13 cellular contexts compared by ENCODE assay signal in genomic region chr13:95251641-95252040, GRCh38. TPM values are rescaled to one million over a fixed set of nuclear protein-coding genes. Genes with fewer than 3 reads are reported as not detected.
DNase-seq lines count a peak whose midpoint lies in the region; ATAC-seq lines count a peak whose summit lies in the region.
"Had no signal": no experiment of that assay in that cellular context is flagged by ENCODE, and none has a peak within 500 bp of the region (broad histone marks: within the 10 kb centered on the region; RNA-seq: fewer than 3 reads in every experiment).

No MANE protein-coding gene starts in this region.

- no peak overlapping the region for H3K4ac ChIP-seq in mesenchymal stem cell (ENCODE audit: low read depth in 1 of 2, low read length in 2 of 2)

- H2BK5ac ChIP-seq in mesenchymal stem cell (ENCODE audit: low read depth, low read length, poor library complexity, severe bottlenecking), result no peak overlapping the region

- peak overlapping the region; percentile 50 for H4K8ac ChIP-seq in mesenchymal stem cell (ENCODE audit: low read length)

- H3K36me3 ChIP-seq in mesenchymal stem cell (ENCODE audit: control insufficient read depth in 1 of 2, insufficient read depth in 2 of 2, low read depth in 1 of 2, low read length in 2 of 2), result peaks cover 5 to 9% of the 10 kb centered on the region in 2 experiments

- no peak overlapping the region for H2AFZ ChIP-seq in mesenchymal stem cell (ENCODE audit: low read depth, low read length)

- no peak overlapping the region for H3K27ac ChIP-seq in mesenchymal stem cell (ENCODE audit: low read length, poor library complexity, severe bottlenecking)

- no peak overlapping the region for H3K14ac ChIP-seq in mesenchymal stem cell (ENCODE audit: low read length in 2 of 2)

- H3K4me1 ChIP-seq in mesenchymal stem cell (ENCODE audit: control insufficient read depth, insufficient read depth, low read depth, low read length), result peaks cover 19% of the 10 kb centered on the region

- no peak overlapping the region for H3K4me2 ChIP-seq in mesenchymal stem cell (ENCODE audit: low read length, poor library complexity, severe bottlenecking)

- no peak overlapping the region for H3K4me3 ChIP-seq in mesenchymal stem cell (ENCODE audit: insufficient read depth in 1 of 2, low read depth in 1 of 2, low read length in 2 of 2)

- H3K9me3 ChIP-seq in mesenchymal stem cell (ENCODE audit: control insufficient read depth, low read length), result no peaks in the 10 kb centered on the region

- 98% methylated on average over 5 of the region's 5 CpGs for WGBS in mesenchymal stem cell

- H2BK120ac ChIP-seq in mesenchymal stem cell (ENCODE audit: low read depth, low read length), result no peak overlapping the region

- H3K23ac ChIP-seq in mesenchymal stem cell (ENCODE audit: low read length in 2 of 2), result no peak overlapping the region

- no peaks in the 10 kb centered on the region for H3K27me3 ChIP-seq in mesenchymal stem cell (ENCODE audit: control insufficient read depth in 1 of 2, insufficient read depth in 1 of 2, low read length in 2 of 2)

- H3K79me1 ChIP-seq in mesenchymal stem cell (replicated peaks; ENCODE audit: low read length, poor library complexity, severe bottlenecking), result peaks cover 33% of the 10 kb centered on the region

- H3K9ac ChIP-seq in mesenchymal stem cell (ENCODE audit: low read length), result no peak overlapping the region

- H4K91ac ChIP-seq in mesenchymal stem cell (ENCODE audit: low read length), result no peak overlapping the region

- DNase-seq in mesenchymal stem cell, result peak; percentile 44
- DNase-seq in activated T-cell treated with anti-CD3 and anti-CD28 coated beads for 4 hours, result no peak
- no peak for DNase-seq in NCI-H510A (lab: John Stamatoyannopoulos, UW)
- DNase-seq in NCI-H1436 (lab: John Stamatoyannopoulos, UW), result no peak
- DNase-seq: AML-193; hippocampal formation; NCI-H187 treated with DMSO at 0.1 percent for 48 hours; stimulated activated CD4-positive, alpha-beta T cell treated with anti-CD3 and anti-CD28 coated beads, Interleukin-15, amount 100 ng/mL, for 24 hours had no signal

- no peak overlapping the region for H3K18ac ChIP-seq in mesenchymal stem cell (ENCODE audit: low read depth in 1 of 2, low read length in 2 of 2)

- peak overlapping the region; percentile 11 for H2AK5ac ChIP-seq in mesenchymal stem cell (ENCODE audit: low read length, severe bottlenecking)

- no peak overlapping the region for H2BK15ac ChIP-seq in mesenchymal stem cell (ENCODE audit: low read depth, poor library complexity, severe bottlenecking)

- H2BK12ac ChIP-seq in mesenchymal stem cell (ENCODE audit: low read length in 2 of 2), result no peak overlapping the region

- ATAC-seq in GM18868 (IDR thresholded peaks at IDR 0.05; ENCODE audit: unreplicated experiment) (peak; percentile 64), GM21786 (IDR thresholded peaks at IDR 0.05; ENCODE audit: unreplicated experiment) (peak; percentile 35), HG03460 (IDR thresholded peaks at IDR 0.05; ENCODE audit: unreplicated experiment) (peak; percentile 45), HG02588 (IDR thresholded peaks at IDR 0.05; ENCODE audit: unreplicated experiment) (no peak)
- ATAC-seq: HCT116 had no signal

RNA-seq across cellular contexts. Expression of gene ABCC4, which starts 49.6 kb away (rescaled TPM):
- 95.0 TPM for polyA plus RNA-seq in mesenchymal stem cell (2013, experiment 1 of 2)
- polyA plus RNA-seq in mesenchymal stem cell (2013, experiment 2 of 2), result 95.6 TPM
